Comparison of ENCODE assay signal across 17 cellular contexts in the genomic region with DNA sequence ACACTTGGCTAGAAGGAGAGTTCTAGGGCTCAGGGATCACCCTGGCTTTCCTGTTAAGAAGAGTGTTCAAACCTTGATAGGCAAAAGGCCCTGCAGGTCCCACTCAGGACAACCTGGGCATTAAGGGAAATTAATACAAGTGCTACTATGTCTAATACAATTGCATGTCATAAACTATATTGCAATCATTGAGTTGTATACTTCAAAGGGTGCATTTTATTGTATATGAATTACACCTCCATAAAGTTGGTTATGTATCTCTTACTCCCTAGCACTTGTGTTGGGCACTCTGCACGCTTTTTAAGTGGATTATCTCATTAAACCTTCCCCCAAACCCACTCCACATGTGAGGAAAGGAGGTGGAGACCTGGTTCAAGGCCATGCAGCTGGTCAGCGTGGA.
DNase-seq lines count a peak whose midpoint lies in the region; ATAC-seq, FAIRE-seq and TF ChIP-seq lines count a peak whose summit lies in the region.
"Had no signal": no experiment of that assay in that cellular context is flagged by ENCODE, and none has a peak within 500 bp of the region (broad histone marks: within the 10 kb centered on the region; RNA-seq: fewer than 3 reads in every experiment).

No MANE protein-coding gene starts in this region.

- H3K4ac ChIP-seq in IMR-90 (ENCODE audit: low read depth, low read length) = 0 out of 2 replicates have a peak overlapping the region, but pooled peaks have one; percentile 46

- H2AK5ac ChIP-seq in IMR-90 (ENCODE audit: low read depth, low read length) = peak overlapping the region; percentile 60

- H4K91ac ChIP-seq in IMR-90 (ENCODE audit: insufficient read depth, low read depth, low read length) = no peak overlapping the region; the same call in 1 of the 2 replicates

- peaks cover 32% of the 10 kb centered on the region for H3K9me1 ChIP-seq in IMR-90 (ENCODE audit: insufficient read depth, low read length)

- H3K27ac ChIP-seq in IMR-90 (ENCODE audit: insufficient read depth, low read length) (no peak overlapping the region), PC-9 (0 out of 2 replicates have a peak overlapping the region, but pooled peaks have one; percentile 2), small intestine (ENCODE audit: low read depth in 1 of 2, low read length in 1 of 2) (no peak overlapping the region)
- H3K27ac ChIP-seq: A549, C4-2B had no signal

- H3K4me3 ChIP-seq in IMR-90 (ENCODE audit: insufficient read depth, low read depth, low read length) (no peak overlapping the region), PC-9 (no peak overlapping the region), small intestine (ENCODE audit: low read depth in 1 of 2, low read length in 2 of 2) (no peak overlapping the region)
- H3K4me3 ChIP-seq: A549, HAP-1 had no signal

- H2AFZ ChIP-seq in IMR-90 (replicated peaks; ENCODE audit: low read length, poor library complexity) (peak overlapping the region; percentile 9), PC-9 (no peak overlapping the region)

- no peak overlapping the region for H2BK5ac ChIP-seq in IMR-90 (ENCODE audit: low read depth, low read length, poor library complexity, severe bottlenecking)

- BruUV-seq in IMR-90 (replicated peaks; lab: Mats Ljungman, UMichigan) = no TSS peak
- no TSS peak for BruUV-seq in PC-9 (replicated peaks; lab: Mats Ljungman, UMichigan)

- no peak overlapping the region for H3K56ac ChIP-seq in IMR-90 (ENCODE audit: extremely low read depth, insufficient read depth, low read length)

- H3K9me3 ChIP-seq in IMR-90 (ENCODE audit: control insufficient read depth, insufficient read depth, low read length) (no peaks in the 10 kb centered on the region), PC-9 (ENCODE audit: insufficient read depth, low read depth) (no peaks in the 10 kb centered on the region), small intestine (ENCODE audit: control insufficient read depth, low read depth) (no peaks in the 10 kb centered on the region)
- H3K9me3 ChIP-seq: A549, BE2C, HAP-1 had no signal

- no peak for TF ChIP-seq RAD21 in IMR-90 (IDR thresholded peaks at IDR 0.05; ENCODE audit: low read length)

- peaks cover 18% of the 10 kb centered on the region for H3F3A ChIP-seq in PC-9 (ENCODE audit: insufficient read depth, low read depth)

- no peaks in the 10 kb centered on the region for H3K79me1 ChIP-seq in IMR-90 (ENCODE audit: low read depth in 1 of 2, low read length in 2 of 2)

- dilution Hi-C loops in IMR-90 (cut with HindIII; ENCODE audit: low sequenced_read_pairs, unreplicated experiment) = no loop called here

- no peak overlapping the region for H3K9ac ChIP-seq in IMR-90 (ENCODE audit: low read depth, low read length)

- no peaks in the 10 kb centered on the region for H3K9me2 ChIP-seq in PC-9 (ENCODE audit: insufficient read depth)

- no peak overlapping the region for H4K5ac ChIP-seq in IMR-90 (ENCODE audit: low read depth, low read length)

- no peak for TF ChIP-seq POLR2A in IMR-90 (IDR thresholded peaks at IDR 0.05; ENCODE audit: low read depth, low read length)

- H3K9me3 Mint-ChIP-seq in CD14-positive monocyte = peaks cover 0 to 1% (median 0%) of the 10 kb centered on the region in 7 donors
- no peaks in the 10 kb centered on the region for H3K9me3 Mint-ChIP-seq in activated naive CD4-positive, alpha-beta T cell treated with anti-CD3 and anti-CD28 coated beads, Interleukin-2, amount 50 U/mL, for 72 hours
- H3K9me3 Mint-ChIP-seq: CD8-positive, alpha-beta T cell had no signal

- CTCF ChIA-PET in IMR-90 (lab: Yijun Ruan, JAX) (no interaction called here), PC-9 (lab: Charles Lee) (no interaction called here)

- H2BK120ac ChIP-seq in IMR-90 (ENCODE audit: low read depth, low read length) = 0 out of 2 replicates have a peak overlapping the region, but pooled peaks have one; percentile 29

- in situ Hi-C loops in IMR-90 (cut with MboI; ENCODE audit: low sequenced_read_pairs) = no loop called here

- peak overlapping the region in 1 of 7 donors; percentile 70 for H3K27ac Mint-ChIP-seq in CD14-positive monocyte
- H3K27ac Mint-ChIP-seq in activated naive CD4-positive, alpha-beta T cell treated with anti-CD3 and anti-CD28 coated beads, Interleukin-2, amount 50 U/mL, for 72 hours = no peak overlapping the region
- H3K27ac Mint-ChIP-seq: CD8-positive, alpha-beta T cell had no signal

- 100% methylated on average over 1 of the region's 2 CpGs; no CpG with 5 or more reads in 1 of the 2 experiments for WGBS in IMR-90 (ENCODE audit: extremely low coverage in 2 of 2, insufficient read length in 1 of 2), 2 experiments
- WGBS in small intestine, 3 donors = 9 to 45% (median 32%) methylated on average over 2 of the region's 2 CpGs

- intact Hi-C loops in IMR-90 (cut with micrococcal nuclease) = no loop called here
- intact Hi-C loops in PC-9 (cut with micrococcal nuclease; ENCODE audit: unreplicated experiment) = loop anchor here (5.0 kb wide), 1 partner anchor 64 kb away; no protein-coding TSS in a partner anchor
- intact Hi-C loops in left colon (cut with DNase I, micrococcal nuclease) = no loop called here
- intact Hi-C loops in CD14-positive monocyte (cut with micrococcal nuclease) = no loop called here

- H3K4me1 Mint-ChIP-seq in CD14-positive monocyte = no peaks in the 10 kb centered on the region

- H2BK15ac ChIP-seq in IMR-90 (ENCODE audit: low read depth, low read length) = peak overlapping the region; percentile 19; the same call in 1 of the 3 replicates

- TF ChIP-seq CTCF in IMR-90 (conservative IDR thresholded peaks at IDR 0.05; ENCODE audit: low read depth, low read length) (no peak), PC-9 (conservative IDR thresholded peaks at IDR 0.05) (no peak), CD14-positive monocyte (IDR thresholded peaks at IDR 0.05) (no peak)

- H3K27me3 Mint-ChIP-seq in CD14-positive monocyte (ENCODE audit: low read depth in 3 of 3) = peaks cover 3 to 6% (median 4%) of the 10 kb centered on the region in 3 donors

- no peak overlapping the region for H3K4me3 Mint-ChIP-seq in CD14-positive monocyte
- H3K4me3 Mint-ChIP-seq: CD8-positive, alpha-beta T cell had no signal

- H3K36me3 ChIP-seq in IMR-90 (ENCODE audit: control insufficient read depth, insufficient read depth, low read length) (no peaks in the 10 kb centered on the region), PC-9 (ENCODE audit: low read depth) (no peaks in the 10 kb centered on the region), small intestine (ENCODE audit: control insufficient read depth in 2 of 2, insufficient read depth in 2 of 2, low read length in 2 of 2) (no peaks in the 10 kb centered on the region)
- H3K36me3 ChIP-seq: BE2C, HAP-1 had no signal

- H4K8ac ChIP-seq in IMR-90 (ENCODE audit: low read depth in 2 of 2, low read length in 2 of 2) = no peak overlapping the region

- POLR2A ChIA-PET in IMR-90 (lab: Charles Lee; ENCODE audit: unreplicated experiment) (no interaction called here), PC-9 (lab: Charles Lee; ENCODE audit: unreplicated experiment) (no interaction called here)

- H3K4me2 ChIP-seq in IMR-90 (ENCODE audit: low read depth, low read length) = no peak overlapping the region
- peak overlapping the region; percentile 63 for H3K4me2 ChIP-seq in PC-9

- peaks cover 3% of the 10 kb centered on the region; the same call in 1 of the 2 replicates for H3K27me3 ChIP-seq in IMR-90 (ENCODE audit: control insufficient read depth, insufficient read depth, low read length)
- no peaks in the 10 kb centered on the region for H3K27me3 ChIP-seq in PC-9 (ENCODE audit: insufficient read depth, low read depth)
- no peaks in the 10 kb centered on the region for H3K27me3 ChIP-seq in small intestine (ENCODE audit: control insufficient read depth in 2 of 2, insufficient read depth in 2 of 2, low read length in 2 of 2)
- H3K27me3 ChIP-seq: BE2C had no signal

- H3K79me2 ChIP-seq in PC-9 (ENCODE audit: low read depth) = no peaks in the 10 kb centered on the region

- no peak overlapping the region for H3K23ac ChIP-seq in IMR-90 (ENCODE audit: low read depth, low read length)

- no peak overlapping the region for H2BK20ac ChIP-seq in IMR-90 (ENCODE audit: low read depth, low read length)

- H3K18ac ChIP-seq in IMR-90 (ENCODE audit: low read depth, low read length) = no peak overlapping the region

- no peak overlapping the region for H3K14ac ChIP-seq in IMR-90 (replicated peaks; ENCODE audit: low read depth, low read length)

- peaks cover 33% of the 10 kb centered on the region for H3K4me1 ChIP-seq in IMR-90 (ENCODE audit: control insufficient read depth, insufficient read depth, low read length)
- peaks cover 29% of the 10 kb centered on the region for H3K4me1 ChIP-seq in PC-9 (replicated peaks; ENCODE audit: insufficient read depth)
- H3K4me1 ChIP-seq in small intestine (ENCODE audit: control insufficient read depth in 2 of 2, insufficient read depth in 1 of 2, low read depth in 1 of 2, low read length in 1 of 2) = no peaks in the 10 kb centered on the region
- H3K4me1 ChIP-seq: BE2C, HAP-1 had no signal

- H3K36me3 Mint-ChIP-seq in CD14-positive monocyte = no peaks in the 10 kb centered on the region
- H3K36me3 Mint-ChIP-seq in activated naive CD4-positive, alpha-beta T cell treated with anti-CD3 and anti-CD28 coated beads, Interleukin-2, amount 50 U/mL, for 72 hours = no peaks in the 10 kb centered on the region
- H3K36me3 Mint-ChIP-seq: CD8-positive, alpha-beta T cell had no signal

- no peaks in the 10 kb centered on the region for H4K20me1 ChIP-seq in IMR-90 (ENCODE audit: insufficient read depth, low read length)
- no peaks in the 10 kb centered on the region for H4K20me1 ChIP-seq in PC-9 (ENCODE audit: insufficient read depth)

- DNase-seq in IMR-90 (no peak), PC-9 (no peak), left colon (no peak), small intestine (peak; percentile 70), NCI-H1048 (lab: John Stamatoyannopoulos, UW) (no peak), CD14-positive monocyte (ENCODE audit: low spot score) (no peak)
- no peak for DNase-seq in activated naive CD4-positive, alpha-beta T cell treated with anti-CD3 and anti-CD28 coated beads, Interleukin-2, amount 50 U/mL, for 72 hours (ENCODE audit: low spot score in 2 of 2)
- DNase-seq: BE2C; CD8-positive, alpha-beta T cell; DND-41; GDM1 had no signal

- FAIRE-seq in small intestine (lab: Jason Lieb, UNC) = no peak
- FAIRE-seq: A549, D721Med, H1, HTR-8/SVneo had no signal

- no peak overlapping the region for H2AK9ac ChIP-seq in IMR-90 (replicated peaks; ENCODE audit: low read depth, low read length, poor library complexity)

- ATAC-seq in IMR-90 (ENCODE audit: low read depth) (no peak), left colon (peak; percentile 71)
- no peak for ATAC-seq in activated naive CD4-positive, alpha-beta T cell treated with anti-CD3 and anti-CD28 coated beads, Interleukin-2, amount 50 U/mL, for 72 hours
- ATAC-seq: CD8-positive, alpha-beta T cell had no signal

TF ChIP-seq in IMR-90, 13 proteins besides CTCF, POLR2A, EP300 and RAD21 (continues in another document):
- TF ChIP-seq MAZ (IDR thresholded peaks at IDR 0.05; ENCODE audit: borderline replicate concordance, low read depth, low read length) (no peak), MAFK (IDR thresholded peaks at IDR 0.05; ENCODE audit: low read depth, low read length) (no peak), MXI1 (IDR thresholded peaks at IDR 0.05; ENCODE audit: borderline replicate concordance, low read depth, low read length) (no peak)
